In the genomic region with DNA sequence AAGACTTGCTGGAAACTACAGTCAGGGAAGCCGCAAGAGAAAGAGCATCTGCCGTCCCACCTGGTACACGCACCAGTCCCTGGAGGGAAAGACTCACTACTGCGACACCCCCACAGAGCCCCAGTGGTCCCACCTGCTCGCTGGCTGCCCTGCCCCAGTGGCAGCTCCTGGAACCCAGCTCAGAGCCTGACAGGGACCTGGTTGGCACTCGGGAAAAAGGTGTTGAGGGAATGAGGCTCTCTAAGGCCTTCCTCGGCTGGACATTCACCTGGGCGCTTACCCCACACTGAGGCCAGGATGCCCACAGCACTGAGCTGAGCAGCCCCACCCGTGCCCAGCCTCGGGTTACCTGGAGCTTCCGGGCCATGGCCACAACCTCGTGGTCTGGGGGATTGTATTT, we compare ENCODE assay signal across 23 cellular contexts. TPM values are rescaled to one million over a fixed set of nuclear protein-coding genes. Genes with fewer than 3 reads are reported as not detected.
DNase-seq lines count a peak whose midpoint lies in the region; ATAC-seq, FAIRE-seq and TF ChIP-seq lines count a peak whose summit lies in the region.
"Had no signal": no experiment of that assay in that cellular context is flagged by ENCODE, and none has a peak within 500 bp of the region (broad histone marks: within the 10 kb centered on the region; RNA-seq: fewer than 3 reads in every experiment).

No MANE protein-coding gene starts in this region.

- no peaks in the 10 kb centered on the region for H4K20me1 ChIP-seq in HepG2 (ENCODE audit: insufficient read depth, low read length)

- no peaks in the 10 kb centered on the region for H3K9me3 Mint-ChIP-seq in T-helper 1 cell treated with Interleukin-12 subunit alpha and Interleukin-12 subunit beta and Interleukin-4 antibody, amounts not matched to agents 30 μg/mL and 1 μg/mL, for 36 hours
- no peaks in the 10 kb centered on the region for H3K9me3 Mint-ChIP-seq in activated CD8-positive, alpha-beta T cell treated with anti-CD3 and anti-CD28 coated beads for 36 hours
- H3K9me3 Mint-ChIP-seq in endodermal cell: no peaks in the 10 kb centered on the region
- H3K9me3 Mint-ChIP-seq: CD4-positive, CD25-positive, alpha-beta regulatory T cell; CD8-positive, alpha-beta T cell had no signal

- in situ Hi-C loops in HepG2 (cut with HindIII; ENCODE audit: extremely low pct_ligation_motif_present, low pct_unique_long_range_greater_than_20kb): no loop called here

- H3K4me2 ChIP-seq in HepG2 (ENCODE audit: low read depth, low read length): no peak overlapping the region
- H3K4me2 ChIP-seq: BLaER1 had no signal

- H3K27ac Mint-ChIP-seq in T-helper 1 cell treated with Interleukin-12 subunit alpha and Interleukin-12 subunit beta and Interleukin-4 antibody, amounts not matched to agents 30 μg/mL and 1 μg/mL, for 36 hours: peak overlapping the region; percentile 63
- H3K27ac Mint-ChIP-seq in activated CD8-positive, alpha-beta T cell treated with anti-CD3 and anti-CD28 coated beads for 36 hours: no peak overlapping the region
- H3K27ac Mint-ChIP-seq in endodermal cell: no peak overlapping the region
- H3K27ac Mint-ChIP-seq: B cell; CD8-positive, alpha-beta T cell had no signal

- H3K36me3 ChIP-seq in HepG2 (replicated peaks in 1 of 2; ENCODE audit: control insufficient read depth in 1 of 2, insufficient read depth in 2 of 2, low read length in 2 of 2): peaks cover 42 to 71% of the 10 kb centered on the region in 2 experiments
- peaks cover 0 to 47% (median 19%) of the 10 kb centered on the region in 4 donors for H3K36me3 ChIP-seq in right lobe of liver
- H3K36me3 ChIP-seq in endodermal cell (ENCODE audit: control insufficient read depth, insufficient read depth, low read length): peaks cover 56% of the 10 kb centered on the region

- POLR2A ChIA-PET in HepG2 (lab: Yijun Ruan, JAX): no interaction called here
- POLR2A ChIA-PET in activated CD8-positive, alpha-beta T cell treated with anti-CD3 and anti-CD28 coated beads for 36 hours (lab: Charles Lee): no interaction called here

- no peak overlapping the region for H2AFZ ChIP-seq in HepG2 (ENCODE audit: low read length)
- H2AFZ ChIP-seq: GM23248 had no signal

- intact Hi-C loops in HepG2 (cut with micrococcal nuclease; ENCODE audit: unreplicated experiment) (no loop called here), right lobe of liver (cut with DNase I) (no loop called here)
- intact Hi-C loops in activated CD8-positive, alpha-beta T cell treated with anti-CD3 and anti-CD28 coated beads for 36 hours (cut with micrococcal nuclease): no loop called here

- TF ChIP-seq CTCF in HepG2 (CRISPR knock-in tag; IDR thresholded peaks at IDR 0.05) (no peak), right lobe of liver (IDR thresholded peaks at IDR 0.05) (no peak), endodermal cell (conservative IDR thresholded peaks at IDR 0.05) (no peak)
- no peak for TF ChIP-seq CTCF in activated CD8-positive, alpha-beta T cell treated with anti-CD3 and anti-CD28 coated beads for 36 hours (IDR thresholded peaks at IDR 0.05)

- H3K4me3 ChIP-seq in HepG2 (replicated peaks in 1 of 3; ENCODE audit: insufficient read depth in 1 of 3, low read depth in 2 of 3, low read length in 3 of 3) (no peak overlapping the region), right lobe of liver (no peak overlapping the region), endodermal cell (ENCODE audit: low read length) (no peak overlapping the region)
- H3K4me3 ChIP-seq: BLaER1, GM23248 had no signal

- no peaks in the 10 kb centered on the region for H3K27me3 Mint-ChIP-seq in T-helper 1 cell treated with Interleukin-12 subunit alpha and Interleukin-12 subunit beta and Interleukin-4 antibody, amounts not matched to agents 30 μg/mL and 1 μg/mL, for 36 hours (ENCODE audit: low read depth)
- no peaks in the 10 kb centered on the region for H3K27me3 Mint-ChIP-seq in activated CD8-positive, alpha-beta T cell treated with anti-CD3 and anti-CD28 coated beads for 36 hours
- H3K27me3 Mint-ChIP-seq in endodermal cell (ENCODE audit: insufficient read depth): no peaks in the 10 kb centered on the region
- H3K27me3 Mint-ChIP-seq: B cell; CD4-positive, CD25-positive, alpha-beta regulatory T cell had no signal

- no peak for TF ChIP-seq EP300 in HepG2 (IDR thresholded peaks at IDR 0.05; ENCODE audit: low read depth in 2 of 2, low read length in 2 of 2)
- no peak for TF ChIP-seq EP300 in HepG2 (CRISPR knock-in tag; IDR thresholded peaks at IDR 0.05; ENCODE audit: borderline replicate concordance)

- no peak for FAIRE-seq in HepG2 (lab: Jason Lieb, UNC)
- FAIRE-seq: A204.1, G401.6, GM19239, H1 had no signal

- no peaks in the 10 kb centered on the region for H3K79me2 ChIP-seq in HepG2 (ENCODE audit: insufficient read depth, low read length)

- ATAC-seq in HepG2: no peak
- no peak for ATAC-seq in right lobe of liver
- no peak for ATAC-seq in activated CD8-positive, alpha-beta T cell treated with anti-CD3 and anti-CD28 coated beads for 36 hours
- ATAC-seq: CD8-positive, alpha-beta T cell had no signal

- peaks cover 2% of the 10 kb centered on the region for H3K36me3 Mint-ChIP-seq in T-helper 1 cell treated with Interleukin-12 subunit alpha and Interleukin-12 subunit beta and Interleukin-4 antibody, amounts not matched to agents 30 μg/mL and 1 μg/mL, for 36 hours (ENCODE audit: low read depth)
- peaks cover 14% of the 10 kb centered on the region for H3K36me3 Mint-ChIP-seq in activated CD8-positive, alpha-beta T cell treated with anti-CD3 and anti-CD28 coated beads for 36 hours (ENCODE audit: low read depth)
- peaks cover 52% of the 10 kb centered on the region for H3K36me3 Mint-ChIP-seq in endodermal cell (ENCODE audit: low read depth)

- H3K9me3 ChIP-seq in HepG2 (ENCODE audit: low read length): no peaks in the 10 kb centered on the region
- no peaks in the 10 kb centered on the region for H3K9me3 ChIP-seq in right lobe of liver
- no peaks in the 10 kb centered on the region for H3K9me3 ChIP-seq in endodermal cell (ENCODE audit: control insufficient read depth, low read length)
- H3K9me3 ChIP-seq: BLaER1, Caco-2 had no signal

- H3K4me1 ChIP-seq in HepG2 (ENCODE audit: insufficient read depth, low read length) (peaks cover 14% of the 10 kb centered on the region), right lobe of liver (peaks cover 0 to 35% (median 10%) of the 10 kb centered on the region in 4 donors), endodermal cell (ENCODE audit: control insufficient read depth, insufficient read depth, low read length) (no peaks in the 10 kb centered on the region)
- H3K4me1 ChIP-seq: BLaER1, Caco-2 had no signal

- H3K27ac ChIP-seq in HepG2 (ENCODE audit: extremely low read length, insufficient read depth, low read length): no peak overlapping the region
- H3K27ac ChIP-seq in right lobe of liver: no peak overlapping the region
- no peak overlapping the region for H3K27ac ChIP-seq in endodermal cell (ENCODE audit: low read depth, low read length)
- H3K27ac ChIP-seq: 22Rv1, BLaER1, C4-2B, GM23248 had no signal

- WGBS in HepG2 (ENCODE audit: low lambda C conversion rate): 93% methylated on average over 8 of the region's 12 CpGs
- 90% methylated on average over 2 of the region's 12 CpGs for WGBS in right lobe of liver (ENCODE audit: insufficient coverage, low coverage, low lambda C conversion rate, missing lambda C conversion rate)
- 80 to 95% methylated on average over 1 to 12 of the region's 12 CpGs for WGBS in endodermal cell (ENCODE audit: insufficient coverage in 1 of 2, insufficient read length in 1 of 2), 2 experiments

- TF ChIP-seq POLR2A in HepG2 (IDR thresholded peaks at IDR 0.05; ENCODE audit: insufficient read depth in 1 of 2, low read depth in 2 of 2, low read length in 2 of 2): no peak
- TF ChIP-seq POLR2A in right lobe of liver (IDR thresholded peaks at IDR 0.05): no peak

- no peak for DNase-seq in T-helper 1 cell
- DNase-seq in HepG2 (ENCODE audit: low spot score): no peak
- DNase-seq in right lobe of liver: no peak
- peak; percentile 3 for DNase-seq in iPS-NIHi11 (ENCODE audit: low spot score)
- no peak for DNase-seq in activated CD8-positive, alpha-beta T cell treated with anti-CD3 and anti-CD28 coated beads for 36 hours
- DNase-seq in endodermal cell: no peak
- DNase-seq: Caco-2; CD4-positive, CD25-positive, alpha-beta regulatory T cell; CD8-positive, alpha-beta T cell; DMS153; DND-41; GM23248; H7; HCEC 1CT had no signal

- no peak overlapping the region for H3K9ac ChIP-seq in HepG2 (ENCODE audit: insufficient read depth, low read depth, low read length)
- H3K9ac ChIP-seq in endodermal cell (ENCODE audit: extremely low read depth, low read length, poor library complexity, severe bottlenecking): no peak overlapping the region
- H3K9ac ChIP-seq: BLaER1, GM23248 had no signal

- BruUV-seq in HepG2 (replicated peaks; lab: Mats Ljungman, UMichigan): no TSS peak

- H3K4me1 Mint-ChIP-seq in T-helper 1 cell treated with Interleukin-12 subunit alpha and Interleukin-12 subunit beta and Interleukin-4 antibody, amounts not matched to agents 30 μg/mL and 1 μg/mL, for 36 hours (ENCODE audit: low read depth): no peaks in the 10 kb centered on the region
- H3K4me1 Mint-ChIP-seq in activated CD8-positive, alpha-beta T cell treated with anti-CD3 and anti-CD28 coated beads for 36 hours (ENCODE audit: low read depth): no peaks in the 10 kb centered on the region
- no peaks in the 10 kb centered on the region for H3K4me1 Mint-ChIP-seq in endodermal cell
- H3K4me1 Mint-ChIP-seq: B cell; CD4-positive, CD25-positive, alpha-beta regulatory T cell had no signal

- no peak for TF ChIP-seq RAD21 in HepG2 (CRISPR knock-in tag; IDR thresholded peaks at IDR 0.05)

- CTCF ChIA-PET in HepG2 (lab: Yijun Ruan, JAX; ENCODE audit: low intra/inter-chr PET ratio, low total read pairs): no interaction called here
- CTCF ChIA-PET in activated CD8-positive, alpha-beta T cell treated with anti-CD3 and anti-CD28 coated beads for 36 hours (lab: Charles Lee): no interaction called here

- no peak overlapping the region for H3K4me3 Mint-ChIP-seq in T-helper 1 cell treated with Interleukin-12 subunit alpha and Interleukin-12 subunit beta and Interleukin-4 antibody, amounts not matched to agents 30 μg/mL and 1 μg/mL, for 36 hours
- no peak overlapping the region for H3K4me3 Mint-ChIP-seq in activated CD8-positive, alpha-beta T cell treated with anti-CD3 and anti-CD28 coated beads for 36 hours
- no peak overlapping the region for H3K4me3 Mint-ChIP-seq in endodermal cell
- H3K4me3 Mint-ChIP-seq: B cell; CD4-positive, CD25-positive, alpha-beta regulatory T cell; CD8-positive, alpha-beta T cell had no signal

- H3K27me3 ChIP-seq in HepG2 (ENCODE audit: control insufficient read depth in 1 of 2, insufficient read depth in 2 of 2, low read length in 2 of 2) (no peaks in the 10 kb centered on the region), right lobe of liver (no peaks in the 10 kb centered on the region), endodermal cell (ENCODE audit: control insufficient read depth, insufficient read depth, low read length, poor library complexity, severe bottlenecking) (no peaks in the 10 kb centered on the region)
- H3K27me3 ChIP-seq: BLaER1 had no signal

RNA-seq across cellular contexts. Expression of gene BRD3OS, which starts 19.7 kb away (rescaled TPM):
- total RNA-seq in HepG2 (2016; rRNA removed; fragmentation: Illumina TruSeq; extraction: Trizol) (4.9 and 5.0 TPM in 2 replicates), right lobe of liver (1 to 10 TPM; 3.2 to 8.1 (median 5.9) TPM), endodermal cell (10 to 100 TPM; 19.0 to 26.5 TPM)
- 2.6 and 4.1 TPM in 2 replicates for total RNA-seq in HepG2 (2016; cell fraction: cytosol; rRNA removed; fragmentation: Illumina TruSeq; extraction: Trizol; ENCODE audit: low read depth)
- total RNA-seq in HepG2 (2016; cell fraction: insoluble cytoplasmic fraction; rRNA removed; fragmentation: Illumina TruSeq; extraction: Trizol): 4.9 and 5.5 TPM in 2 replicates
- total RNA-seq in HepG2 (2016; cell fraction: membrane; rRNA removed; fragmentation: Illumina TruSeq; extraction: Trizol): 10.3 and 11.9 TPM in 2 replicates
- 3.1 and 4.3 TPM in 2 replicates for total RNA-seq in HepG2 (2016; cell fraction: nucleus; rRNA removed; fragmentation: Illumina TruSeq; extraction: Trizol)
- polyA plus RNA-seq in HepG2 (2011; rRNA removed): 3.9 and 5.7 TPM in 2 replicates
- 3.3 and 4.0 TPM in 2 replicates for polyA plus RNA-seq in HepG2 (2011; cell fraction: cytosol; rRNA removed)
- polyA plus RNA-seq in HepG2 (2011; cell fraction: nucleus; rRNA removed): 3.3 and 3.7 TPM in 2 replicates
- 2.3 and 2.6 TPM in 2 replicates for polyA plus RNA-seq in HepG2 (2012)
- 4.5 and 6.0 TPM in 2 replicates for polyA plus RNA-seq in HepG2 (2016; cell fraction: cytosol; fragmentation: Illumina TruSeq; extraction: Trizol; ENCODE audit: low read depth)
- 5.4 and 5.8 TPM in 2 replicates for polyA plus RNA-seq in HepG2 (2016; cell fraction: insoluble cytoplasmic fraction; fragmentation: Illumina TruSeq; extraction: Trizol; ENCODE audit: low read depth)
- 8.8 and 10.1 TPM in 2 replicates for polyA plus RNA-seq in HepG2 (2016; cell fraction: membrane; fragmentation: Illumina TruSeq; extraction: Trizol; ENCODE audit: low read depth)
- polyA plus RNA-seq in HepG2 (2016; cell fraction: nucleus; fragmentation: Illumina TruSeq; extraction: Trizol; ENCODE audit: insufficient read depth, low read depth): 4.3 and 5.4 TPM in 2 replicates
- polyA minus RNA-seq in HepG2 (2011; rRNA and poly(A)+ RNA removed; ENCODE audit: low replicate concordance): 5.6 and 12.7 TPM in 2 replicates
- 2.5 and 3.1 TPM in 2 replicates for polyA minus RNA-seq in HepG2 (2011; cell fraction: cytosol; rRNA and poly(A)+ RNA removed)
- 1.5 and 2.1 TPM in 2 replicates for polyA minus RNA-seq in HepG2 (2011; cell fraction: nucleus; rRNA and poly(A)+ RNA removed)
- total RNA-seq in activated CD8-positive, alpha-beta T cell treated with anti-CD3 and anti-CD28 coated beads for 36 hours: 1 to 10 TPM; 8.1 to 8.2 TPM
- 24.2 TPM for polyA plus RNA-seq in endodermal cell (2013, experiment 1 of 2)
- 19.7 TPM for polyA plus RNA-seq in endodermal cell (2013, experiment 2 of 2)

RNA-seq across cellular contexts. Expression of gene BRD3, which starts 22.9 kb away (rescaled TPM):
- total RNA-seq in HepG2 (2016; rRNA removed; fragmentation: Illumina TruSeq; extraction: Trizol) (5.9 and 11.2 TPM in 2 replicates), right lobe of liver (10 to 100 TPM; 10.7 to 25.4 (median 21.1) TPM), endodermal cell (100 to 1,000 TPM in 1 of 2 donors, 10 to 100 TPM in 1; 92.3 to 103 TPM)
- 1.2 TPM in 2 replicates for total RNA-seq in HepG2 (2016; cell fraction: cytosol; rRNA removed; fragmentation: Illumina TruSeq; extraction: Trizol; ENCODE audit: low read depth)
- 7.7 and 8.4 TPM in 2 replicates for total RNA-seq in HepG2 (2016; cell fraction: insoluble cytoplasmic fraction; rRNA removed; fragmentation: Illumina TruSeq; extraction: Trizol)
- total RNA-seq in HepG2 (2016; cell fraction: membrane; rRNA removed; fragmentation: Illumina TruSeq; extraction: Trizol): 4.3 and 4.8 TPM in 2 replicates
- total RNA-seq in HepG2 (2016; cell fraction: nucleus; rRNA removed; fragmentation: Illumina TruSeq; extraction: Trizol): 8.6 and 9.0 TPM in 2 replicates
- 12.8 and 12.9 TPM in 2 replicates for polyA plus RNA-seq in HepG2 (2011; rRNA removed)
- 7.3 and 8.3 TPM in 2 replicates for polyA plus RNA-seq in HepG2 (2011; cell fraction: cytosol; rRNA removed)
- polyA plus RNA-seq in HepG2 (2011; cell fraction: nucleus; rRNA removed): 33.7 and 42.3 TPM in 2 replicates
- 22.7 and 27.4 TPM in 2 replicates for polyA plus RNA-seq in HepG2 (2012)
- 1.8 and 2.3 TPM in 2 replicates for polyA plus RNA-seq in HepG2 (2016; cell fraction: cytosol; fragmentation: Illumina TruSeq; extraction: Trizol; ENCODE audit: low read depth)
- 12.6 and 17.1 TPM in 2 replicates for polyA plus RNA-seq in HepG2 (2016; cell fraction: insoluble cytoplasmic fraction; fragmentation: Illumina TruSeq; extraction: Trizol; ENCODE audit: low read depth)
- 4.3 and 4.6 TPM in 2 replicates for polyA plus RNA-seq in HepG2 (2016; cell fraction: membrane; fragmentation: Illumina TruSeq; extraction: Trizol; ENCODE audit: low read depth)
- polyA plus RNA-seq in HepG2 (2016; cell fraction: nucleus; fragmentation: Illumina TruSeq; extraction: Trizol; ENCODE audit: insufficient read depth, low read depth): 21.2 and 21.4 TPM in 2 replicates
- 15.0 and 25.5 TPM in 2 replicates for polyA minus RNA-seq in HepG2 (2011; rRNA and poly(A)+ RNA removed; ENCODE audit: low replicate concordance)
- polyA minus RNA-seq in HepG2 (2011; cell fraction: cytosol; rRNA and poly(A)+ RNA removed): 23.5 and 27.0 TPM in 2 replicates
- 13.3 and 16.8 TPM in 2 replicates for polyA minus RNA-seq in HepG2 (2011; cell fraction: nucleus; rRNA and poly(A)+ RNA removed)
- total RNA-seq in activated CD8-positive, alpha-beta T cell treated with anti-CD3 and anti-CD28 coated beads for 36 hours: 10 to 100 TPM; 32.7 to 37.7 TPM
- 61.9 TPM for polyA plus RNA-seq in endodermal cell (2013, experiment 1 of 2)
- polyA plus RNA-seq in endodermal cell (2013, experiment 2 of 2): 57.3 TPM

RNA-seq across cellular contexts. Expression of gene VAV2, which starts 52.8 kb away (rescaled TPM):
- total RNA-seq in HepG2 (2016; rRNA removed; fragmentation: Illumina TruSeq; extraction: Trizol) (21.2 and 22.5 TPM in 2 replicates), right lobe of liver (10 to 100 TPM; 30.1 to 44.3 (median 34.9) TPM), endodermal cell (10 to 100 TPM; 29.8 to 35.9 TPM)
- 11.6 and 15.3 TPM in 2 replicates for total RNA-seq in HepG2 (2016; cell fraction: cytosol; rRNA removed; fragmentation: Illumina TruSeq; extraction: Trizol; ENCODE audit: low read depth)
- total RNA-seq in HepG2 (2016; cell fraction: insoluble cytoplasmic fraction; rRNA removed; fragmentation: Illumina TruSeq; extraction: Trizol): 17.5 and 22.6 TPM in 2 replicates
- total RNA-seq in HepG2 (2016; cell fraction: membrane; rRNA removed; fragmentation: Illumina TruSeq; extraction: Trizol): 15.0 and 15.8 TPM in 2 replicates
- 24.8 and 26.3 TPM in 2 replicates for total RNA-seq in HepG2 (2016; cell fraction: nucleus; rRNA removed; fragmentation: Illumina TruSeq; extraction: Trizol)
- polyA plus RNA-seq in HepG2 (2011; rRNA removed): 22.9 and 32.7 TPM in 2 replicates
- 23.2 and 24.2 TPM in 2 replicates for polyA plus RNA-seq in HepG2 (2011; cell fraction: cytosol; rRNA removed)
- 70.9 and 79.3 TPM in 2 replicates for polyA plus RNA-seq in HepG2 (2011; cell fraction: nucleus; rRNA removed)
- 34.9 and 35.5 TPM in 2 replicates for polyA plus RNA-seq in HepG2 (2012)
- polyA plus RNA-seq in HepG2 (2016; cell fraction: cytosol; fragmentation: Illumina TruSeq; extraction: Trizol; ENCODE audit: low read depth): 2.1 and 2.5 TPM in 2 replicates
- polyA plus RNA-seq in HepG2 (2016; cell fraction: insoluble cytoplasmic fraction; fragmentation: Illumina TruSeq; extraction: Trizol; ENCODE audit: low read depth): 21.5 and 26.8 TPM in 2 replicates
- 8.7 and 9.2 TPM in 2 replicates for polyA plus RNA-seq in HepG2 (2016; cell fraction: membrane; fragmentation: Illumina TruSeq; extraction: Trizol; ENCODE audit: low read depth)
- 61.9 and 62.3 TPM in 2 replicates for polyA plus RNA-seq in HepG2 (2016; cell fraction: nucleus; fragmentation: Illumina TruSeq; extraction: Trizol; ENCODE audit: insufficient read depth, low read depth)
- polyA minus RNA-seq in HepG2 (2011; rRNA and poly(A)+ RNA removed; ENCODE audit: low replicate concordance): 37.6 and 51.8 TPM in 2 replicates
- polyA minus RNA-seq in HepG2 (2011; cell fraction: cytosol; rRNA and poly(A)+ RNA removed): 33.6 and 35.2 TPM in 2 replicates
- 32.7 and 34.4 TPM in 2 replicates for polyA minus RNA-seq in HepG2 (2011; cell fraction: nucleus; rRNA and poly(A)+ RNA removed)
- total RNA-seq in activated CD8-positive, alpha-beta T cell treated with anti-CD3 and anti-CD28 coated beads for 36 hours: 1 to 10 TPM; 5.1 to 5.4 TPM
- 35.5 TPM for polyA plus RNA-seq in endodermal cell (2013, experiment 1 of 2)
- polyA plus RNA-seq in endodermal cell (2013, experiment 2 of 2): 31.9 TPM
